1 cellular context compared by ENCODE assay signal in genomic region chr2:177753682-177754475, GRCh38.
TF ChIP-seq lines count a peak whose summit lies in the region.

No MANE protein-coding gene starts in this region.

TF ChIP-seq in HepG2, 621 proteins besides CTCF, POLR2A, EP300 and RAD21 (continued from another document):
- TF ChIP-seq IKZF5 (CRISPR knock-in tag; IDR thresholded peaks at IDR 0.05) = no peak
- no peak for TF ChIP-seq NFKBIZ (CRISPR knock-in tag; IDR thresholded peaks at IDR 0.05)
- TF ChIP-seq RFXANK (CRISPR knock-in tag; IDR thresholded peaks at IDR 0.05) = no peak
- TF ChIP-seq FLYWCH1 (CRISPR knock-in tag; IDR thresholded peaks at IDR 0.05) = no peak
- no peak for TF ChIP-seq MAFF (IDR thresholded peaks at IDR 0.05; ENCODE audit: low read depth, low read length)
- no peak for TF ChIP-seq ZNF800 (CRISPR knock-in tag; IDR thresholded peaks at IDR 0.05)
- no peak for TF ChIP-seq ZNF674 (CRISPR knock-in tag; IDR thresholded peaks at IDR 0.05; ENCODE audit: low read depth)
- no peak for TF ChIP-seq PCBP1 (IDR thresholded peaks at IDR 0.05; ENCODE audit: borderline replicate concordance, low read depth, low read length)
- no peak for TF ChIP-seq ZNF691 (CRISPR knock-in tag; IDR thresholded peaks at IDR 0.05; ENCODE audit: borderline replicate concordance, low read depth)
- no peak for TF ChIP-seq SOX6 (IDR thresholded peaks at IDR 0.05)
- no peak for TF ChIP-seq SOX6 (CRISPR knock-in tag; IDR thresholded peaks at IDR 0.05)
- TF ChIP-seq NR0B2 (CRISPR knock-in tag; IDR thresholded peaks at IDR 0.05) = no peak
- no peak for TF ChIP-seq ZNF264 (CRISPR knock-in tag; IDR thresholded peaks at IDR 0.05)
- no peak for TF ChIP-seq RBM22 (optimal IDR thresholded peaks at IDR 0.05; ENCODE audit: low read length)
- no peak for TF ChIP-seq ZNF639 (CRISPR knock-in tag; conservative IDR thresholded peaks at IDR 0.05)
